In genomic region chr7:47991741-47992311, GRCh38 we compare ENCODE assay signal across 8 cellular contexts. TPM values are rescaled to one million over a fixed set of nuclear protein-coding genes. Genes with fewer than 3 reads are reported as not detected.
A peak's percentile ranks its signal among the peaks of the same experiment; 100 is the strongest.
DNase-seq lines count a peak whose midpoint lies in the region; ATAC-seq, FAIRE-seq and TF ChIP-seq lines count a peak whose summit lies in the region.

No MANE protein-coding gene starts in this region.

- peaks cover 0 to 2% of the 10 kb centered on the region in 2 experiments for H4K20me1 ChIP-seq in H1 (replicated peaks in 1 of 2; ENCODE audit: control insufficient read depth in 1 of 2, insufficient read depth in 2 of 2, low read length in 2 of 2)

- peak; percentile 77 to 83 for TF ChIP-seq RAD21 in H1 (IDR thresholded peaks at IDR 0.05 in 1 of 2, conservative IDR thresholded peaks at IDR 0.05 in 1 of 2; ENCODE audit: low read depth in 2 of 2, low read length in 2 of 2)

- H2BK15ac ChIP-seq in H1 (ENCODE audit: low read length) = no peak overlapping the region

- no peak overlapping the region for H3K56ac ChIP-seq in H1 (replicated peaks; ENCODE audit: insufficient read length, low read depth, low read length)

- H3K23me2 ChIP-seq in H1 (ENCODE audit: low read depth, low read length) = peaks cover 4% of the 10 kb centered on the region; the same call in 1 of the 2 replicates

- FAIRE-seq in H1 (lab: Jason Lieb, UNC) = no peak

- H3K9ac ChIP-seq in H1 (replicated peaks in 1 of 4; ENCODE audit: extremely low read depth in 1 of 4, low read depth in 3 of 4, low read length in 3 of 4) = peak overlapping the region in 2 of 4 experiments; percentile 38 to 45; a peak in 1 of 7 replicates

- H3K79me2 ChIP-seq in H1 (ENCODE audit: control insufficient read depth in 1 of 2, insufficient read depth in 2 of 2, low read length in 2 of 2) = no peaks in the 10 kb centered on the region

- BruUV-seq in A673 (replicated peaks; lab: Mats Ljungman, UMichigan) = no TSS peak

- intact Hi-C loops in A673 (cut with micrococcal nuclease; ENCODE audit: unreplicated experiment) = loop anchor here (1.0 kb wide), 1 partner anchor 118 kb away; no protein-coding TSS in a partner anchor

- peak overlapping the region; percentile 18 for H4K5ac ChIP-seq in H1 (ENCODE audit: insufficient read length, low read depth, low read length)

- TF ChIP-seq CTCF in A673 (conservative IDR thresholded peaks at IDR 0.05; ENCODE audit: low read depth, low read length) (peak; percentile 77), H1 (IDR thresholded peaks at IDR 0.05; ENCODE audit: control extremely low read depth in 1 of 3, insufficient read depth in 1 of 3, low read depth in 1 of 3, low read length in 3 of 3) (peak; percentile 70 to 73 (median 71))

- POLR2A ChIA-PET in A673 (lab: Charles Lee; ENCODE audit: low non-redundant PET) = no interaction called here
- POLR2A ChIA-PET in H1 (lab: Charles Lee; ENCODE audit: partially characterized antibody) = interaction anchor here (0.8 to 3.2 kb wide), 9 partner anchors 8 to 118 kb away, joined by 3 to 36 read pairs (median 4); partner anchors contain the start of gene UPP1

- H2BK5ac ChIP-seq in H1 (ENCODE audit: low read depth, low read length) = peak overlapping the region; percentile 63; the same call in 1 of the 2 replicates

- H3K27me3 ChIP-seq in A673 (replicated peaks; ENCODE audit: insufficient read depth, low read depth, low read length, poor library complexity) = no peaks in the 10 kb centered on the region
- H3K27me3 ChIP-seq in H1 (replicated peaks in 1 of 4; ENCODE audit: control insufficient read depth in 3 of 4, extremely low read depth in 1 of 4, insufficient read depth in 3 of 4, low read length in 3 of 4) = no peaks in the 10 kb centered on the region

- H3K27ac ChIP-seq in A673 (ENCODE audit: low read depth, low read length, poor library complexity, severe bottlenecking) (no peak overlapping the region), H1 (ENCODE audit: low read depth, low read length) (peak overlapping the region; percentile 42; the same call in 1 of the 2 replicates)

- H3K4me2 ChIP-seq in H1 (ENCODE audit: insufficient read depth in 1 of 2, low read depth in 2 of 2, low read length in 2 of 2) = peak overlapping the region; percentile 7 to 86

- H4K91ac ChIP-seq in H1 (replicated peaks; ENCODE audit: insufficient read length, low read length) = peak overlapping the region; percentile 86

- no peak; a peak in 1 of 3 replicates for TF ChIP-seq EP300 in H1 (IDR thresholded peaks at IDR 0.05; ENCODE audit: borderline replicate concordance in 1 of 2, low read depth in 2 of 2, low read length in 2 of 2)

- peak overlapping the region; percentile 91 for H2AFZ ChIP-seq in H1 (ENCODE audit: low read length)

- no peaks in the 10 kb centered on the region for H3K4me1 ChIP-seq in A673 (ENCODE audit: insufficient read depth, low read length, poor library complexity, severe bottlenecking)
- peaks cover 0 to 5% (median 0%) of the 10 kb centered on the region in 4 experiments; a peak in 5 of 7 replicates for H3K4me1 ChIP-seq in H1 (replicated peaks in 1 of 4; ENCODE audit: control insufficient read depth in 3 of 4, insufficient read depth in 4 of 4, low read length in 3 of 4)

- H2BK120ac ChIP-seq in H1 (replicated peaks; ENCODE audit: low read depth, low read length) = no peak overlapping the region

- H3K23ac ChIP-seq in H1 (ENCODE audit: insufficient read length) = no peak overlapping the region

- H3K79me1 ChIP-seq in H1 (ENCODE audit: low read depth, low read length) = no peaks in the 10 kb centered on the region

- ATAC-seq in GM18519 (IDR thresholded peaks at IDR 0.05; ENCODE audit: low FRiP score, unreplicated experiment) (peak; percentile 92), HG03025 (IDR thresholded peaks at IDR 0.05; ENCODE audit: low FRiP score, unreplicated experiment) (peak; percentile 99)

- DNase-seq in A673 (ENCODE audit: low spot score) (peak; percentile 84), NCI-H526 (lab: John Stamatoyannopoulos, UW) (peak; percentile 72 to 85), H1 (ENCODE audit: low read depth in 1 of 2, low spot score in 2 of 2) (peak; percentile 69 to 87), mesenteric fat pad (ENCODE audit: low spot score) (peak; percentile 93)
- peak; percentile 93 for DNase-seq in activated CD8-positive, alpha-beta memory T cell treated with anti-CD3 and anti-CD28 coated beads for 24 hours
- DNase-seq in stimulated activated CD8-positive, alpha-beta memory T cell treated with anti-CD3 and anti-CD28 coated beads, Interleukin-15, amount 100 ng/mL, for 1 hour (ENCODE audit: low read depth) = peak; percentile 77

- peak overlapping the region; percentile 93; the same call in 1 of the 2 replicates for H4K8ac ChIP-seq in H1 (ENCODE audit: extremely low read depth, insufficient read depth, low read length)

- no peak overlapping the region for H2BK12ac ChIP-seq in H1 (ENCODE audit: low read depth, low read length)

- H3K4me3 ChIP-seq in A673 (ENCODE audit: low read depth, low read length, poor library complexity, severe bottlenecking) (peak overlapping the region; percentile 40), H1 (ENCODE audit: extremely low read depth in 1 of 4, insufficient read depth in 2 of 4, low read depth in 3 of 4, low read length in 4 of 4) (peak overlapping the region in 3 of 4 experiments; percentile 29 to 54 (median 43); a peak in 5 of 8 replicates)

- no peak overlapping the region for H2AK5ac ChIP-seq in H1 (ENCODE audit: low read depth, low read length)

- H3K9me3 ChIP-seq in A673 (ENCODE audit: low read depth, low read length, poor library complexity, severe bottlenecking) = no peaks in the 10 kb centered on the region
- H3K9me3 ChIP-seq in H1 (ENCODE audit: insufficient read depth in 2 of 2, low read depth in 1 of 2, low read length in 1 of 2) = no peaks in the 10 kb centered on the region

- no peak overlapping the region for H3K14ac ChIP-seq in H1 (ENCODE audit: insufficient read length)

- CTCF ChIA-PET in A673 (lab: Charles Lee) = interaction anchor here (0.6 to 1.8 kb wide), 4 partner anchors 9 to 118 kb away, joined by 4 to 13 read pairs (median 6); no protein-coding TSS in a partner anchor
- CTCF ChIA-PET in H1 (lab: Charles Lee; ENCODE audit: partially characterized antibody) = interaction anchor here (0.6 to 3.6 kb wide), 24 partner anchors 9 to 163 kb away, joined by 3 to 38 read pairs (median 3); partner anchors contain the start of gene UPP1

- peak in 1 of 2 experiments; percentile 47; a peak in 2 of 3 replicates for TF ChIP-seq POLR2A in H1 (IDR thresholded peaks at IDR 0.05; ENCODE audit: control extremely low read depth in 1 of 2, low read depth in 2 of 2, low read length in 2 of 2)

- H2BK20ac ChIP-seq in H1 (ENCODE audit: low read length) = peak overlapping the region; percentile 80; the same call in 1 of the 2 replicates

- WGBS in H1 (ENCODE audit: extremely low coverage in 1 of 2, insufficient coverage in 1 of 2, insufficient read length in 1 of 2, insufficient replicate concordance in 2 of 2, low coverage in 1 of 2, low lambda C conversion rate in 2 of 2, missing lambda C conversion rate in 1 of 2), 2 experiments = 8% methylated on average over 26 of the region's 26 CpGs; no CpG with 5 or more reads in 1 of the 2 experiments

- peak overlapping the region; percentile 85; the same call in 1 of the 2 replicates for H3K18ac ChIP-seq in H1 (ENCODE audit: extremely low read depth, low read length)

- H3K36me3 ChIP-seq in A673 (ENCODE audit: insufficient read depth, low read length, poor library complexity, severe bottlenecking) = no peaks in the 10 kb centered on the region
- no peaks in the 10 kb centered on the region for H3K36me3 ChIP-seq in H1 (ENCODE audit: control insufficient read depth in 2 of 4, insufficient read depth in 4 of 4, low read length in 3 of 4)

- H3K4ac ChIP-seq in H1 (replicated peaks; ENCODE audit: insufficient read length, low read depth, low read length) = no peak overlapping the region

RNA-seq across cellular contexts. Expression of gene HUS1, which starts 12.4 kb away (rescaled TPM):
- total RNA-seq in A673 (2021) (42.3 and 53.3 TPM in 2 replicates), mesenteric fat pad (35.8 TPM)
- 32.0 and 33.0 TPM in 2 replicates for total RNA-seq in H1 (2021; fragmentation: NEBNext Ultra II Directional; extraction: Animal tissue kit (Norgen Biotek cat#: 25700))
- polyA plus RNA-seq in H1 (2011; rRNA removed) = 11.4 and 15.0 TPM in 2 replicates
- polyA plus RNA-seq in H1 (2011; cell fraction: cytosol; rRNA removed) = 16.1 TPM
- polyA plus RNA-seq in H1 (2011; cell fraction: nucleus; rRNA removed) = 7.5 TPM
- polyA plus RNA-seq in H1 (2012, experiment 1 of 2) = 13.8 to 25.8 TPM (median 15.5 TPM) in 4 replicates
- polyA plus RNA-seq in H1 (2012, experiment 2 of 2) = 7.0 TPM
- polyA plus RNA-seq in H1 (2013, experiment 1 of 2) = 21.8 TPM
- polyA plus RNA-seq in H1 (2013, experiment 2 of 2) = 19.4 TPM
- polyA minus RNA-seq in H1 (2011; rRNA and poly(A)+ RNA removed) = 23.8 and 33.5 TPM in 2 replicates
- polyA minus RNA-seq in H1 (2011; cell fraction: cytosol; rRNA and poly(A)+ RNA removed) = 20.3 TPM
- 29.9 TPM for polyA minus RNA-seq in H1 (2011; cell fraction: nucleus; rRNA and poly(A)+ RNA removed)

RNA-seq across cellular contexts. Expression of gene SUN3, which starts 37.1 kb away (rescaled TPM):
- total RNA-seq in A673 (2021) = not detected in 2 replicates
- total RNA-seq in H1 (2021; fragmentation: NEBNext Ultra II Directional; extraction: Animal tissue kit (Norgen Biotek cat#: 25700)) = not detected in 2 replicates
- polyA plus RNA-seq in H1 (2011; rRNA removed) = not detected in 2 replicates
- not detected for polyA plus RNA-seq in H1 (2011; cell fraction: cytosol; rRNA removed)
- not detected for polyA plus RNA-seq in H1 (2011; cell fraction: nucleus; rRNA removed)
- not detected in 4 replicates for polyA plus RNA-seq in H1 (2012, experiment 1 of 2)
- polyA plus RNA-seq in H1 (2012, experiment 2 of 2) = not detected
- polyA plus RNA-seq in H1 (2013, experiment 1 of 2) = 0.24 TPM
- 0.17 TPM for polyA plus RNA-seq in H1 (2013, experiment 2 of 2)
- not detected in 2 replicates for polyA minus RNA-seq in H1 (2011; rRNA and poly(A)+ RNA removed)
- not detected for polyA minus RNA-seq in H1 (2011; cell fraction: cytosol; rRNA and poly(A)+ RNA removed)
- not detected for polyA minus RNA-seq in H1 (2011; cell fraction: nucleus; rRNA and poly(A)+ RNA removed)
- not detected for total RNA-seq in mesenteric fat pad

RNA-seq across cellular contexts. Expression of gene C7orf57, which starts 43.5 kb away (rescaled TPM):
- not detected in 2 replicates for total RNA-seq in A673 (2021)
- 0.27 and 0.56 TPM in 2 replicates for total RNA-seq in H1 (2021; fragmentation: NEBNext Ultra II Directional; extraction: Animal tissue kit (Norgen Biotek cat#: 25700))
- 0.08 and 0.25 TPM in 2 replicates for polyA plus RNA-seq in H1 (2011; rRNA removed)
- polyA plus RNA-seq in H1 (2011; cell fraction: cytosol; rRNA removed) = 0.27 TPM
- polyA plus RNA-seq in H1 (2011; cell fraction: nucleus; rRNA removed) = 0.57 TPM
- polyA plus RNA-seq in H1 (2012, experiment 1 of 2) = 0.08 to 0.43 TPM (median 0.18 TPM) in 3 of 4 replicates, not detected in the other
- polyA plus RNA-seq in H1 (2012, experiment 2 of 2) = not detected
- polyA plus RNA-seq in H1 (2013, experiment 1 of 2) = 0.30 TPM
- 0.24 TPM for polyA plus RNA-seq in H1 (2013, experiment 2 of 2)
- 0.10 and 0.19 TPM in 2 replicates for polyA minus RNA-seq in H1 (2011; rRNA and poly(A)+ RNA removed)
- not detected for polyA minus RNA-seq in H1 (2011; cell fraction: cytosol; rRNA and poly(A)+ RNA removed)
- polyA minus RNA-seq in H1 (2011; cell fraction: nucleus; rRNA and poly(A)+ RNA removed) = 0.40 TPM
- total RNA-seq in mesenteric fat pad = not detected

RNA-seq across cellular contexts. Expression of gene PKD1L1, which starts 43.6 kb away (rescaled TPM):
- total RNA-seq in A673 (2021) (not detected in 2 replicates), mesenteric fat pad (0.58 TPM)
- total RNA-seq in H1 (2021; fragmentation: NEBNext Ultra II Directional; extraction: Animal tissue kit (Norgen Biotek cat#: 25700)) = 0.22 and 0.25 TPM in 2 replicates
- 0.35 and 0.46 TPM in 2 replicates for polyA plus RNA-seq in H1 (2011; rRNA removed)
- polyA plus RNA-seq in H1 (2011; cell fraction: cytosol; rRNA removed) = 0.12 TPM
- polyA plus RNA-seq in H1 (2011; cell fraction: nucleus; rRNA removed) = 0.31 TPM
- polyA plus RNA-seq in H1 (2012, experiment 1 of 2) = 0.04 to 0.19 TPM (median 0.09 TPM) in 4 replicates
- polyA plus RNA-seq in H1 (2012, experiment 2 of 2) = not detected
- 0.04 TPM for polyA plus RNA-seq in H1 (2013, experiment 1 of 2)
- polyA plus RNA-seq in H1 (2013, experiment 2 of 2) = 0.04 TPM
- 0.24 and 0.91 TPM in 2 replicates for polyA minus RNA-seq in H1 (2011; rRNA and poly(A)+ RNA removed)
- polyA minus RNA-seq in H1 (2011; cell fraction: cytosol; rRNA and poly(A)+ RNA removed) = not detected
- polyA minus RNA-seq in H1 (2011; cell fraction: nucleus; rRNA and poly(A)+ RNA removed) = 1.00 TPM
